In the genomic region with DNA sequence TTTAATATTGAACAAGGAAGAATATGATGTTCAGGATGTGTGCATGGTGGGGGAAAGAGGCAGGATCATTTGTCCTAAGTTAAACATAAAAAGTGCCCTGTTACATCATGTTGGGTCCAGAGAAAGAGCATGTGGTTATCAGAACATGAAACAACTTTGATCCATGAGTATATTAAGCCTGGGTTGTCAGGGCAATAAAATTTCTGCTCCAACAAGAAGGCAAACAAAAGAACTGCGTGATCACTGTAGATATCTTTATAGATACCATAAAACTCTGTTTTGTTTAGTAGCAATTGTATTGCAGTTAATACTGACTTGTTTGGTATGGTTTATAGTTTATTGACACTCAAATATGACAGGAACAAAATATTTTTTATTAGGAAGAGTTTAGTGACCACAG, we compare ENCODE assay signal across 19 cellular contexts. TPM values are rescaled to one million over a fixed set of nuclear protein-coding genes. Genes with fewer than 3 reads are reported as not detected.
"Had no signal": no experiment of that assay in that cellular context is flagged by ENCODE, and none has a peak within 500 bp of the region (broad histone marks: within the 10 kb centered on the region; RNA-seq: fewer than 3 reads in every experiment).

No MANE protein-coding gene starts in this region.

- FAIRE-seq: urothelium cell line had no signal

- DNase-seq: dermis blood vessel endothelial cell; effector CD8-positive, alpha-beta T cell; foreskin melanocyte; head of caudate nucleus; hippocampal formation; mammary epithelial cell; naive thymus-derived CD8-positive, alpha-beta T cell; stimulated activated CD4-positive, alpha-beta T cell treated with anti-CD3 and anti-CD28 coated beads, Interleukin-2, amount 100 ng/mL, for 24 hours; stimulated activated CD4-positive, alpha-beta T cell treated with anti-CD3 and anti-CD28 coated beads, Interleukin-4, amount 100 ng/mL, for 4 hours; stimulated activated naive B cell treated with anti-CD40 and anti-IgM and Interleukin-4, amounts not matched to agents 10 μg/mL and 1 μg/mL and 100 μg/mL, for 72 hours; stomach; substantia nigra; trophoblast cell had no signal

- H3K9me3 ChIP-seq: neutrophil, stomach had no signal

- H3K4me3 ChIP-seq: stomach had no signal

- H3K36me3 ChIP-seq: neutrophil, stomach had no signal

- H3K27ac ChIP-seq: neutrophil, stomach had no signal

- H3K4me1 ChIP-seq: stomach had no signal

RNA-seq across cellular contexts. Expression of a gene that starts 35.2 kb away (rescaled TPM):
- total RNA-seq: kidney epithelial cell; lower leg skin; mammary epithelial cell; mesenteric fat pad; naive thymus-derived CD8-positive, alpha-beta T cell; skeletal muscle tissue had no signal
- polyA plus RNA-seq: mammary epithelial cell; naive thymus-derived CD8-positive, alpha-beta T cell; stomach had no signal
